Comparison of ENCODE assay signal across 15 cellular contexts in the genomic region with DNA sequence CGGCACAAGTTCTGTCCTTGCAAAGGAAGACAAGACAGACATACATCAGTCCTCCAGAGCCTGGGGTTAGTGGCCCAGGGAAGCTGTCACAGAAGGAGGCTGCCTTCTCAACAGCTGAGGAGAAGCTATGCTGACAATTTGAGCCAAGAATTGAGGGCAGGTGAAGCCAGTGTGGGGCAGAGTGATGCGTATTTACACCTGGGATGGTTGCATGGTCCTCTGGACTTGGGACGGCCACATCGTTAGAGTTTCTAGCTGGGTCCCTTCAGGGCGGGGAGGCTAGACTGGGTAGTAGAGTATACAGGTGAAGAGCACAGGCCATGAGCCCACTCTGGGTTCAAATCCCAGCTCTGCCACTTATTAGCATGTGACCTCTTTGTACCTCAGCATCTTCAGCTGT. TPM values are rescaled to one million over a fixed set of nuclear protein-coding genes. Genes with fewer than 3 reads are reported as not detected.
DNase-seq lines count a peak whose midpoint lies in the region.
"Had no signal": no experiment of that assay in that cellular context is flagged by ENCODE, and none has a peak within 500 bp of the region (broad histone marks: within the 10 kb centered on the region; RNA-seq: fewer than 3 reads in every experiment).

No MANE protein-coding gene starts in this region.

- H3K9ac ChIP-seq in BLaER1, result no peak overlapping the region
- no peak overlapping the region for H3K9ac ChIP-seq in neuronal stem cell (ENCODE audit: low read depth, low read length, poor library complexity)
- no peak overlapping the region for H3K9ac ChIP-seq in mesendoderm (ENCODE audit: low read length)

- H3K4me1 ChIP-seq in BLaER1 (peaks cover 57% of the 10 kb centered on the region), neuronal stem cell (ENCODE audit: control insufficient read depth in 2 of 2, insufficient read depth in 1 of 2, low read depth in 1 of 2, low read length in 2 of 2) (no peaks in the 10 kb centered on the region), mesendoderm (ENCODE audit: control insufficient read depth, low read depth, low read length) (no peaks in the 10 kb centered on the region)

- H4K91ac ChIP-seq in neuronal stem cell (ENCODE audit: low read depth, low read length, poor library complexity), result no peak overlapping the region

- no peak overlapping the region for H4K8ac ChIP-seq in neuronal stem cell (ENCODE audit: low read depth, low read length)
- no peak overlapping the region for H4K8ac ChIP-seq in mesendoderm (ENCODE audit: low read depth, low read length)

- no peak overlapping the region for H4K5ac ChIP-seq in mesendoderm (ENCODE audit: low read length)

- no peaks in the 10 kb centered on the region for H3K36me3 Mint-ChIP-seq in immature natural killer cell
- H3K36me3 Mint-ChIP-seq: CD4-positive, CD25-positive, alpha-beta regulatory T cell had no signal

- no peak overlapping the region for H2BK15ac ChIP-seq in neuronal stem cell (ENCODE audit: low read length)
- H2BK15ac ChIP-seq in mesendoderm (replicated peaks; ENCODE audit: low read depth), result no peak overlapping the region

- H3K4ac ChIP-seq in neuronal stem cell (ENCODE audit: low read length) (no peak overlapping the region), mesendoderm (ENCODE audit: low read depth, low read length) (no peak overlapping the region)

- no peaks in the 10 kb centered on the region for H3K9me3 Mint-ChIP-seq in immature natural killer cell
- H3K9me3 Mint-ChIP-seq: HFFc6 had no signal

- peak; percentile 36 for DNase-seq in activated effector memory CD4-positive, alpha-beta T cell treated with anti-CD3 and anti-CD28 coated beads, Interleukin-2, amount 50 U/mL, for 16 hours
- DNase-seq in activated effector memory CD4-positive, alpha-beta T cell treated with Interleukin-2 at 50 U/mL for 16 hours, result no peak
- DNase-seq in immature natural killer cell, result no peak
- DNase-seq in neuronal stem cell (ENCODE audit: low spot score), result no peak
- no peak for DNase-seq in mesendoderm
- DNase-seq in RPMI8226, result no peak
- DNase-seq in NCI-H2081 (lab: John Stamatoyannopoulos, UW), result no peak
- DNase-seq: CD4-positive, CD25-positive, alpha-beta regulatory T cell; DMS53; GF-D8; HCEC 1CT; HFFc6 had no signal

- H3K27me3 ChIP-seq in BLaER1, result no peaks in the 10 kb centered on the region
- peaks cover 0 to 22% (median 2%) of the 10 kb centered on the region in 3 experiments for H3K27me3 ChIP-seq in neuronal stem cell (ENCODE audit: control insufficient read depth in 3 of 3, insufficient read depth in 3 of 3, low read depth in 1 of 3, low read length in 3 of 3)
- H3K27me3 ChIP-seq in mesendoderm (ENCODE audit: insufficient read depth, low read length, poor library complexity), result no peaks in the 10 kb centered on the region

- H4K20me1 ChIP-seq in BLaER1, result no peaks in the 10 kb centered on the region

- H2AK5ac ChIP-seq in neuronal stem cell (ENCODE audit: low read depth, low read length) (no peak overlapping the region), mesendoderm (ENCODE audit: low read length) (no peak overlapping the region)

- no peak overlapping the region for H3K27ac ChIP-seq in BLaER1
- no peak overlapping the region for H3K27ac ChIP-seq in neuronal stem cell (replicated peaks; ENCODE audit: low read length)
- H3K27ac ChIP-seq in mesendoderm (ENCODE audit: low read depth, low read length), result no peak overlapping the region
- H3K27ac ChIP-seq: 22Rv1 had no signal

- no peak overlapping the region for H2BK5ac ChIP-seq in neuronal stem cell (ENCODE audit: low read length)
- no peak overlapping the region for H2BK5ac ChIP-seq in mesendoderm (ENCODE audit: low read length)

- H3K56ac ChIP-seq in mesendoderm (ENCODE audit: low read length), result no peak overlapping the region

- peaks cover 27 to 32% of the 10 kb centered on the region in 2 donors for H3K4me1 Mint-ChIP-seq in immature natural killer cell

- no peak overlapping the region for H2BK12ac ChIP-seq in neuronal stem cell (ENCODE audit: low read length)

- WGBS in neuronal stem cell (ENCODE audit: extremely low coverage in 2 of 2, insufficient read length in 2 of 2, insufficient replicate concordance in 1 of 2), 2 donors, result no CpG with 5 or more reads among the region's 5 CpGs
- no CpG with 5 or more reads among the region's 5 CpGs for WGBS in mesendoderm (ENCODE audit: extremely low coverage, insufficient coverage, low lambda C conversion rate)

- no peak overlapping the region for H3K27ac Mint-ChIP-seq in immature natural killer cell
- H3K27ac Mint-ChIP-seq: HFFc6 had no signal

- no peak overlapping the region for H3K14ac ChIP-seq in neuronal stem cell (ENCODE audit: low read length)

- no peak overlapping the region for H2AFZ ChIP-seq in neuronal stem cell (ENCODE audit: low read length)

- H3K27me3 Mint-ChIP-seq in immature natural killer cell (ENCODE audit: low read depth in 3 of 3), result peaks cover 10 to 27% (median 22%) of the 10 kb centered on the region in 3 donors
- H3K27me3 Mint-ChIP-seq: CD4-positive, CD25-positive, alpha-beta regulatory T cell had no signal

- H3K36me3 ChIP-seq in BLaER1, result no peaks in the 10 kb centered on the region
- H3K36me3 ChIP-seq in neuronal stem cell (replicated peaks in 1 of 2; ENCODE audit: control insufficient read depth in 2 of 2, insufficient read depth in 2 of 2, low read length in 2 of 2), result no peaks in the 10 kb centered on the region
- no peaks in the 10 kb centered on the region for H3K36me3 ChIP-seq in mesendoderm (ENCODE audit: control insufficient read depth, insufficient read depth, low read length)

- H3K4me2 ChIP-seq in BLaER1, result peak overlapping the region; percentile 76
- no peak overlapping the region for H3K4me2 ChIP-seq in neuronal stem cell (ENCODE audit: insufficient read depth, low read length, poor library complexity, severe bottlenecking)
- no peak overlapping the region for H3K4me2 ChIP-seq in mesendoderm (ENCODE audit: low read length)

- no peak overlapping the region for H3K4me3 ChIP-seq in BLaER1
- H3K4me3 ChIP-seq in neuronal stem cell (ENCODE audit: low read length in 2 of 2), result no peak overlapping the region
- no peak overlapping the region for H3K4me3 ChIP-seq in mesendoderm (ENCODE audit: low read length)

- H2BK120ac ChIP-seq in neuronal stem cell (ENCODE audit: low read depth, low read length) (no peak overlapping the region), mesendoderm (ENCODE audit: low read depth, low read length) (no peak overlapping the region)

- H3K9me3 ChIP-seq in BLaER1 (no peaks in the 10 kb centered on the region), neuronal stem cell (replicated peaks in 1 of 2; ENCODE audit: control insufficient read depth in 2 of 2, insufficient read depth in 1 of 2, low read depth in 1 of 2, low read length in 2 of 2) (no peaks in the 10 kb centered on the region)

- peak overlapping the region; percentile 9 for H3K23ac ChIP-seq in neuronal stem cell (ENCODE audit: low read depth, low read length, poor library complexity)
- no peak overlapping the region for H3K23ac ChIP-seq in mesendoderm (ENCODE audit: low read length)

- no peaks in the 10 kb centered on the region for H3K79me2 ChIP-seq in mesendoderm (ENCODE audit: control insufficient read depth, insufficient read depth, low read length)

- H3K4me3 Mint-ChIP-seq in immature natural killer cell, result peak overlapping the region in 3 of 5 donors; percentile 7 to 34 (median 27)
- H3K4me3 Mint-ChIP-seq: HFFc6 had no signal

- no peak overlapping the region for H3K18ac ChIP-seq in neuronal stem cell (ENCODE audit: low read length)
- no peak overlapping the region for H3K18ac ChIP-seq in mesendoderm (ENCODE audit: low read length)

- H3K79me1 ChIP-seq in neuronal stem cell (ENCODE audit: low read depth, low read length), result no peaks in the 10 kb centered on the region
- H3K79me1 ChIP-seq in mesendoderm (ENCODE audit: low read length), result no peaks in the 10 kb centered on the region

RNA-seq across cellular contexts. Expression of gene KRT85, which starts 16.5 kb away (rescaled TPM):
- not detected for polyA plus RNA-seq in immature natural killer cell
- not detected for polyA plus RNA-seq in neuronal stem cell (2013, experiment 1 of 2)
- polyA plus RNA-seq in neuronal stem cell (2013, experiment 2 of 2), result not detected
- not detected for polyA plus RNA-seq in mesendoderm (2013, experiment 1 of 2)
- not detected for polyA plus RNA-seq in mesendoderm (2013, experiment 2 of 2)
- polyA plus RNA-seq: BJ; CD4-positive, CD25-positive, alpha-beta regulatory T cell had no signal

RNA-seq across cellular contexts. Expression of gene KRT83, which starts 29.6 kb away (rescaled TPM):
- not detected for polyA plus RNA-seq in immature natural killer cell
- polyA plus RNA-seq in neuronal stem cell (2013, experiment 1 of 2), result not detected
- polyA plus RNA-seq in neuronal stem cell (2013, experiment 2 of 2), result not detected
- not detected for polyA plus RNA-seq in mesendoderm (2013, experiment 1 of 2)
- polyA plus RNA-seq in mesendoderm (2013, experiment 2 of 2), result not detected
- polyA plus RNA-seq: CD4-positive, CD25-positive, alpha-beta regulatory T cell had no signal

RNA-seq across cellular contexts. Expression of gene KRT84, which starts 34.7 kb away (rescaled TPM):
- not detected for polyA plus RNA-seq in immature natural killer cell
- polyA plus RNA-seq in neuronal stem cell (2013, experiment 1 of 2), result not detected
- polyA plus RNA-seq in neuronal stem cell (2013, experiment 2 of 2), result not detected
- polyA plus RNA-seq in mesendoderm (2013, experiment 1 of 2), result not detected
- not detected for polyA plus RNA-seq in mesendoderm (2013, experiment 2 of 2)
- polyA plus RNA-seq: BJ; CD4-positive, CD25-positive, alpha-beta regulatory T cell had no signal

RNA-seq across cellular contexts. Expression of gene KRT82, which starts 55.3 kb away (rescaled TPM):
- not detected for polyA plus RNA-seq in immature natural killer cell
- not detected for polyA plus RNA-seq in neuronal stem cell (2013, experiment 1 of 2)
- not detected for polyA plus RNA-seq in neuronal stem cell (2013, experiment 2 of 2)
- polyA plus RNA-seq in mesendoderm (2013, experiment 1 of 2), result not detected
- polyA plus RNA-seq in mesendoderm (2013, experiment 2 of 2), result not detected
- polyA plus RNA-seq: BJ; CD4-positive, CD25-positive, alpha-beta regulatory T cell had no signal

RNA-seq across cellular contexts. Expression of gene KRT81, which starts 59.5 kb away (rescaled TPM):
- polyA plus RNA-seq in immature natural killer cell, result 1 to 10 TPM; 2.2 to 3.7 (median 3.6) TPM
- 0.03 TPM for polyA plus RNA-seq in neuronal stem cell (2013, experiment 1 of 2)
- polyA plus RNA-seq in neuronal stem cell (2013, experiment 2 of 2), result not detected
- not detected for polyA plus RNA-seq in mesendoderm (2013, experiment 1 of 2)
- polyA plus RNA-seq in mesendoderm (2013, experiment 2 of 2), result not detected
- polyA plus RNA-seq: CD4-positive, CD25-positive, alpha-beta regulatory T cell had no signal
